In the genomic region with DNA sequence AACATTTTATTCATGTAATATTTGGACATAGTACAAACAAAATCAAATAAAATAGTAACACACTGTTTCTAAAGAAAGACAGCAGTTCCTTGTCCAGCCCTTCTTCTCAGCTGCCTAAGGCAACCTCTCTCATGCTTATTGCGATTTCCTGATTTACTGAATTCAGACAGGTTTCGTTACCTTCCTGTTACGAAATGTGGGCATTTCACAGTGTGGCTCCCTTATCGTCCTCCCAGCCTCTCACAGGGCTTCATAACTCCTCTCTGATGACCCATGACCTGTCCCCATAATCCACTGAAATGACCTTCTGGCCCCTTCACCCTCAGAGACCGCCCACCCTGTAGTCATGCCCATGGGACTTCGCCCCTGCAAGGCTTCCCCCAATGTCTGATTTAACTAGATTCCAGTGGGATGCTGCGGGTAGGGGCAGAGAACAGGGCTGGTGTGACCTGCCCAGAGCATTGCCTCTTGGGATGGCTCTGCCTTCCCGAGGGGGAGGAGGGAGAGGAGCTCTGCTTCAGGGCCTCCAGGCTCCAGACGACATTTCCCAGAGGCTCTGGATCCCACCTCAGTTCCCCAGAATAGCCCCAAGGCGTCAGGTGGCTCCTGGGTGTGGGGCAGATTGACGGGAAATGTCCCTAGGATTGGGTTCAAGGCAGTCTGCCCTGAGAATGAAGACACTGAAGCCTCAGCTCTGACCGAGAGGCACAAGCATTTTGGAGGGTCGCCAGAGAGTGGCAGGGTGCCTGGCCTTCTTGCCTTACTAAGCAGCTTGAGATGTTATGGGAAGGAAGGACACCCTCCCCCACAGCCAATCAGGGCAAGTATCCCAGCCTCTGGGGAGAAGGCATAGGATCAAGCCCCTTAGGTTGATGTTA, we compare ENCODE assay signal across 15 cellular contexts. TPM values are rescaled to one million over a fixed set of nuclear protein-coding genes. Genes with fewer than 3 reads are reported as not detected.
DNase-seq lines count a peak whose midpoint lies in the region; ATAC-seq and TF ChIP-seq lines count a peak whose summit lies in the region.
"Had no signal": no experiment of that assay in that cellular context is flagged by ENCODE, and none has a peak within 500 bp of the region (broad histone marks: within the 10 kb centered on the region; RNA-seq: fewer than 3 reads in every experiment).

No MANE protein-coding gene starts in this region.

- intact Hi-C loops in CD14-positive monocyte (cut with micrococcal nuclease) (no loop called here), sigmoid colon (cut with DNase I) (no loop called here), Calu3 (cut with micrococcal nuclease; ENCODE audit: unreplicated experiment) (no loop called here)

- BruUV-seq in Calu3 (replicated peaks; lab: Mats Ljungman, UMichigan): no TSS peak

- DNase-seq in CD14-positive monocyte (ENCODE audit: low spot score) (no peak), NOMO-1 treated with DMSO at 0.1 percent for 48 hours (lab: John Stamatoyannopoulos, UW; ENCODE audit: unreplicated experiment) (peak; percentile 88), fibroblast of gingiva (ENCODE audit: low read depth) (peak; percentile 31), sigmoid colon (no peak), mesenchymal stem cell (no peak), Calu3 (no peak)
- DNase-seq: activated CD4-positive, alpha-beta T cell treated with anti-CD3 and anti-CD28 coated beads for 4 hours; DND-41; effector memory CD4-positive, alpha-beta T cell; NCI-H2227 treated with DMSO at 0.1 percent for 48 hours; SK-N-SH; stimulated activated naive B cell treated with anti-CD40 and anti-IgM and Interleukin-4, amounts not matched to agents 10 μg/mL and 1 μg/mL and 100 μg/mL, for 72 hours had no signal

- no peaks in the 10 kb centered on the region for H3K79me1 ChIP-seq in mesenchymal stem cell (replicated peaks; ENCODE audit: low read length, poor library complexity, severe bottlenecking)

- WGBS in sigmoid colon, 2 donors: 75 to 79% methylated on average over 13 of the region's 13 CpGs
- 73% methylated on average over 12 of the region's 13 CpGs for WGBS in mesenchymal stem cell

- H2AK5ac ChIP-seq in mesenchymal stem cell (ENCODE audit: low read length, severe bottlenecking): no peak overlapping the region

- H2AFZ ChIP-seq in mesenchymal stem cell (ENCODE audit: low read depth, low read length): no peak overlapping the region

- H3K4me1 Mint-ChIP-seq in CD14-positive monocyte (peaks cover 39% of the 10 kb centered on the region), Calu3 (ENCODE audit: low read depth, unreplicated experiment) (peaks cover 16% of the 10 kb centered on the region)
- H3K4me1 Mint-ChIP-seq: activated naive CD4-positive, alpha-beta T cell treated with anti-CD3 and anti-CD28 coated beads, Interleukin-2, amount 50 U/mL, for 24 hours had no signal

- H3K4me1 ChIP-seq in sigmoid colon (peaks cover 0 to 39% (median 14%) of the 10 kb centered on the region in 4 donors), mesenchymal stem cell (ENCODE audit: control insufficient read depth, insufficient read depth, low read depth, low read length) (peaks cover 34% of the 10 kb centered on the region)

- no peak overlapping the region for H2BK120ac ChIP-seq in mesenchymal stem cell (ENCODE audit: low read depth, low read length)

- no peak overlapping the region for H3K18ac ChIP-seq in mesenchymal stem cell (ENCODE audit: low read depth in 1 of 2, low read length in 2 of 2)

- H3K14ac ChIP-seq in mesenchymal stem cell (ENCODE audit: low read length in 2 of 2): no peak overlapping the region

- TF ChIP-seq EP300 in sigmoid colon (IDR thresholded peaks at IDR 0.05): no peak

- no peak overlapping the region for H3K4me3 ChIP-seq in sigmoid colon
- no peak overlapping the region for H3K4me3 ChIP-seq in mesenchymal stem cell (ENCODE audit: insufficient read depth in 1 of 2, low read depth in 1 of 2, low read length in 2 of 2)

- no peak overlapping the region for H2BK12ac ChIP-seq in mesenchymal stem cell (ENCODE audit: low read length in 2 of 2)

- no peak overlapping the region for H2BK5ac ChIP-seq in mesenchymal stem cell (ENCODE audit: low read depth, low read length, poor library complexity, severe bottlenecking)

- H3K36me3 ChIP-seq in sigmoid colon (no peaks in the 10 kb centered on the region), mesenchymal stem cell (ENCODE audit: control insufficient read depth in 1 of 2, insufficient read depth in 2 of 2, low read depth in 1 of 2, low read length in 2 of 2) (peaks cover 0 to 76% of the 10 kb centered on the region in 2 experiments)

- no peak overlapping the region for H3K4ac ChIP-seq in mesenchymal stem cell (ENCODE audit: low read depth in 1 of 2, low read length in 2 of 2)

- no peak for TF ChIP-seq CTCF in CD14-positive monocyte (IDR thresholded peaks at IDR 0.05)
- no peak for TF ChIP-seq CTCF in sigmoid colon (IDR thresholded peaks at IDR 0.05)
- no peak for TF ChIP-seq CTCF in Calu3 (IDR thresholded peaks at IDR 0.05; ENCODE audit: unreplicated experiment)

- no peak overlapping the region for H3K23ac ChIP-seq in mesenchymal stem cell (ENCODE audit: low read length in 2 of 2)

- CTCF ChIA-PET in Calu3 (lab: Charles Lee): interaction anchor here (0.7 kb wide), 1 partner anchor 1890 kb away, joined by 5 read pairs; no protein-coding TSS in a partner anchor

- H3K36me3 Mint-ChIP-seq in CD14-positive monocyte (peaks cover 72 to 80% of the 10 kb centered on the region in 2 donors), Calu3 (ENCODE audit: insufficient read depth, unreplicated experiment) (no peaks in the 10 kb centered on the region)
- H3K36me3 Mint-ChIP-seq: activated naive CD4-positive, alpha-beta T cell treated with anti-CD3 and anti-CD28 coated beads, Interleukin-2, amount 50 U/mL, for 24 hours; stimulated activated naive B cell treated with anti-CD40 and anti-IgM and Interleukin-4, amounts not matched to agents 10 μg/mL and 1 μg/mL and 100 μg/mL, for 72 hours had no signal

- no peak overlapping the region for H4K91ac ChIP-seq in mesenchymal stem cell (ENCODE audit: low read length)

- H3K4me2 ChIP-seq in mesenchymal stem cell (ENCODE audit: low read length, poor library complexity, severe bottlenecking): no peak overlapping the region
- H3K4me2 ChIP-seq: SK-N-SH had no signal

- H3K4me3 Mint-ChIP-seq in CD14-positive monocyte: peak overlapping the region; percentile 41 to 84
- H3K4me3 Mint-ChIP-seq in Calu3 (ENCODE audit: low read depth, unreplicated experiment): no peak overlapping the region
- H3K4me3 Mint-ChIP-seq: activated naive CD4-positive, alpha-beta T cell treated with anti-CD3 and anti-CD28 coated beads, Interleukin-2, amount 50 U/mL, for 24 hours; stimulated activated naive B cell treated with anti-CD40 and anti-IgM and Interleukin-4, amounts not matched to agents 10 μg/mL and 1 μg/mL and 100 μg/mL, for 72 hours had no signal

- no peak for ATAC-seq in GM21717 (IDR thresholded peaks at IDR 0.05; ENCODE audit: unreplicated experiment)
- no peak for ATAC-seq in HG02884 (IDR thresholded peaks at IDR 0.05; ENCODE audit: unreplicated experiment)
- ATAC-seq: stimulated activated naive B cell treated with anti-CD40 and anti-IgM and Interleukin-4, amounts not matched to agents 10 μg/mL and 1 μg/mL and 100 μg/mL, for 72 hours had no signal

- H3K27me3 ChIP-seq in sigmoid colon (no peaks in the 10 kb centered on the region), mesenchymal stem cell (ENCODE audit: control insufficient read depth in 1 of 2, insufficient read depth in 1 of 2, low read length in 2 of 2) (peaks cover 0 to 76% of the 10 kb centered on the region in 2 experiments)

- H3K9ac ChIP-seq in mesenchymal stem cell (ENCODE audit: low read length): no peak overlapping the region
- H3K9ac ChIP-seq: SK-N-SH had no signal

- TF ChIP-seq POLR2A in sigmoid colon (IDR thresholded peaks at IDR 0.05): no peak

- H3K9me3 Mint-ChIP-seq in CD14-positive monocyte (peaks cover 0 to 2% (median 0%) of the 10 kb centered on the region in 7 donors), Calu3 (ENCODE audit: low read depth, unreplicated experiment) (no peaks in the 10 kb centered on the region)
- H3K9me3 Mint-ChIP-seq: activated naive CD4-positive, alpha-beta T cell treated with anti-CD3 and anti-CD28 coated beads, Interleukin-2, amount 50 U/mL, for 24 hours had no signal

- H3K27ac Mint-ChIP-seq in CD14-positive monocyte: peak overlapping the region; percentile 87 to 98 (median 93)
- H3K27ac Mint-ChIP-seq in Calu3 (ENCODE audit: unreplicated experiment): no peak overlapping the region
- H3K27ac Mint-ChIP-seq: stimulated activated naive B cell treated with anti-CD40 and anti-IgM and Interleukin-4, amounts not matched to agents 10 μg/mL and 1 μg/mL and 100 μg/mL, for 72 hours had no signal

- H3K27me3 Mint-ChIP-seq in CD14-positive monocyte (ENCODE audit: low read depth in 3 of 3) (no peaks in the 10 kb centered on the region), Calu3 (ENCODE audit: unreplicated experiment) (peaks cover 13% of the 10 kb centered on the region)
- H3K27me3 Mint-ChIP-seq: activated naive CD4-positive, alpha-beta T cell treated with anti-CD3 and anti-CD28 coated beads, Interleukin-2, amount 50 U/mL, for 24 hours; stimulated activated naive B cell treated with anti-CD40 and anti-IgM and Interleukin-4, amounts not matched to agents 10 μg/mL and 1 μg/mL and 100 μg/mL, for 72 hours had no signal

- no peak overlapping the region for H4K8ac ChIP-seq in mesenchymal stem cell (ENCODE audit: low read length)

- no peak overlapping the region for H2BK15ac ChIP-seq in mesenchymal stem cell (ENCODE audit: low read depth, poor library complexity, severe bottlenecking)

- no peaks in the 10 kb centered on the region for H3K9me3 ChIP-seq in sigmoid colon
- H3K9me3 ChIP-seq in mesenchymal stem cell (ENCODE audit: control insufficient read depth, low read length): no peaks in the 10 kb centered on the region
- H3K9me3 ChIP-seq: SK-N-SH had no signal

- peak overlapping the region in 3 of 4 donors; percentile 23 to 40 (median 27) for H3K27ac ChIP-seq in sigmoid colon
- no peak overlapping the region for H3K27ac ChIP-seq in mesenchymal stem cell (ENCODE audit: low read length, poor library complexity, severe bottlenecking)

RNA-seq across cellular contexts. Expression of a gene that starts 20.6 kb away (rescaled TPM):
- 10 to 100 TPM; 18.6 to 61.7 TPM for polyA plus RNA-seq in CD14-positive monocyte
- 1 to 10 TPM in 1 of 4 donors, under 1 TPM in 3; 0.27 to 1.1 (median 0.34) TPM for total RNA-seq in sigmoid colon
- polyA plus RNA-seq in sigmoid colon: 100 to 1,000 TPM in 2 of 3 donors, 10 to 100 TPM in 1; 21.9 to 169 (median 142) TPM
- polyA plus RNA-seq in mesenchymal stem cell (2013, experiment 1 of 2): 0.04 TPM
- 0.03 TPM for polyA plus RNA-seq in mesenchymal stem cell (2013, experiment 2 of 2)
- 1.3 and 2.7 TPM in 2 replicates for total RNA-seq in Calu3 (2022)

RNA-seq across cellular contexts. Expression of a gene that starts 44.8 kb away (rescaled TPM):
- polyA plus RNA-seq in CD14-positive monocyte: 100 to 1,000 TPM; 241 to 275 TPM
- total RNA-seq in sigmoid colon: 100 to 1,000 TPM; 109 to 228 (median 141) TPM
- 100 to 1,000 TPM; 173 to 398 (median 274) TPM for polyA plus RNA-seq in sigmoid colon
- 106 TPM for polyA plus RNA-seq in mesenchymal stem cell (2013, experiment 1 of 2)
- polyA plus RNA-seq in mesenchymal stem cell (2013, experiment 2 of 2): 107 TPM
- 70.1 TPM in 2 replicates for total RNA-seq in Calu3 (2022)

Comparison
In these comparisons a context has a peak if more than half of its experiments do, and no peak if none do; other contexts are left out.
1. DNase-seq: peak in NOMO-1 treated with DMSO at 0.1 percent for 48 hours (single experiment) and fibroblast of gingiva (single experiment); none in CD14-positive monocyte (single experiment), sigmoid colon (single experiment), mesenchymal stem cell (single experiment) and Calu3 (single experiment).